ENCODE assay signal across 21 cellular contexts in genomic region chr2:185227391-185227790, GRCh38.
"Had no signal": no experiment of that assay in that cellular context is flagged by ENCODE, and none has a peak within 500 bp of the region (broad histone marks: within the 10 kb centered on the region; RNA-seq: fewer than 3 reads in every experiment).

No MANE protein-coding gene starts in this region.

- ATAC-seq: HepG2 had no signal

- DNase-seq: IMR-90, Karpas-422, KG1, MG63, NCI-H1092, NCI-H1105 treated with DMSO at 0.1 percent for 48 hours, NCI-H1417 treated with DMSO at 0.1 percent for 48 hours, NCI-H146, NCI-H187 treated with DMSO at 0.1 percent for 48 hours, NCI-H2029 treated with DMSO at 0.1 percent for 48 hours, NCI-H226, NCI-H446, NCI-H510A, NCI-H524 treated with DMSO at 0.1 percent for 48 hours, NCI-H69, NCI-H774, Right ventricle myocardium superior, RPMI8226, SIG-M5, T-helper 1 cell had no signal
